Comparison of ENCODE assay signal across 1 cellular context in genomic region chr19:15296841-15297415, GRCh38.
TF ChIP-seq lines count a peak whose summit lies in the region.

No MANE protein-coding gene starts in this region.

TF ChIP-seq in HepG2, 621 proteins besides CTCF, POLR2A, EP300 and RAD21 (continued from another document and continues in another):
- TF ChIP-seq, protein P1, sequence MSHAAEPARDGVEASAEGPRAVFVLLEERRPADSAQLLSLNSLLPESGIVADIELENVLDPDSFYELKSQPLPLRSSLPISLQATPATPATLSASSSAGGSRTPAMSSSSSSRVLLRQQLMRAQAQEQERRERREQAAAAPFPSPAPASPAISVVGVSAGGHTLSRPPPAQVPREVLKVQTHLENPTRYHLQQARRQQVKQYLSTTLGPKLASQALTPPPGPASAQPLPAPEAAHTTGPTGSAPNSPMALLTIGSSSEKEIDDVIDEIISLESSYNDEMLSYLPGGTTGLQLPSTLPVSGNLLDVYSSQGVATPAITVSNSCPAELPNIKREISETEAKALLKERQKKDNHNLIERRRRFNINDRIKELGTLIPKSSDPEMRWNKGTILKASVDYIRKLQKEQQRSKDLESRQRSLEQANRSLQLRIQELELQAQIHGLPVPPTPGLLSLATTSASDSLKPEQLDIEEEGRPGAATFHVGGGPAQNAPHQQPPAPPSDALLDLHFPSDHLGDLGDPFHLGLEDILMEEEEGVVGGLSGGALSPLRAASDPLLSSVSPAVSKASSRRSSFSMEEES (CRISPR knock-in tag; IDR thresholded peaks at IDR 0.05) = peak; percentile 54; the same call in 1 of the 2 replicates
- TF ChIP-seq UBTF (CRISPR knock-in tag; IDR thresholded peaks at IDR 0.05) (no peak; the same call in 1 of the 2 replicates), ZFP36 (IDR thresholded peaks at IDR 0.05; ENCODE audit: borderline replicate concordance, low read depth, low read length, partially characterized antibody) (no peak), NR2F2 (IDR thresholded peaks at IDR 0.05; ENCODE audit: borderline replicate concordance, low read depth) (peak; percentile 42; the same call in 1 of the 2 replicates), ZNF546 (CRISPR knock-in tag; conservative IDR thresholded peaks at IDR 0.05) (no peak), ASH2L (IDR thresholded peaks at IDR 0.05; ENCODE audit: insufficient read length, low read depth, low read length) (peak; percentile 94), KDM5A (IDR thresholded peaks at IDR 0.05; ENCODE audit: borderline replicate concordance, low read length) (no peak), ZNF234 (CRISPR knock-in tag; conservative IDR thresholded peaks at IDR 0.05) (no peak), RFX5 (IDR thresholded peaks at IDR 0.05; ENCODE audit: low read depth, low read length) (no peak), SIN3B (IDR thresholded peaks at IDR 0.05; ENCODE audit: low read length) (no peak), ZFP91 (CRISPR knock-in tag; IDR thresholded peaks at IDR 0.05; ENCODE audit: borderline replicate concordance) (peak; percentile 75; the same call in 1 of the 2 replicates), ZGPAT (CRISPR knock-in tag; IDR thresholded peaks at IDR 0.05) (peak; percentile 52; the same call in 1 of the 2 replicates), NAIF1 (CRISPR knock-in tag; IDR thresholded peaks at IDR 0.05; ENCODE audit: borderline replicate concordance) (peak; percentile 71), FOXA3 (CRISPR knock-in tag; IDR thresholded peaks at IDR 0.05) (peak; percentile 83), ZFP37 (CRISPR knock-in tag; IDR thresholded peaks at IDR 0.05; ENCODE audit: borderline replicate concordance) (no peak), ZNF616 (CRISPR knock-in tag; IDR thresholded peaks at IDR 0.05; ENCODE audit: low read depth) (peak; percentile 73; the same call in 1 of the 2 replicates), NFKBIZ (CRISPR knock-in tag; IDR thresholded peaks at IDR 0.05) (peak; percentile 20; the same call in 1 of the 2 replicates), ZSCAN31 (CRISPR knock-in tag; IDR thresholded peaks at IDR 0.05; ENCODE audit: low read depth) (no peak), MTF1 (CRISPR knock-in tag; IDR thresholded peaks at IDR 0.05) (no peak), ATF7-NPFF (CRISPR knock-in tag; IDR thresholded peaks at IDR 0.05; ENCODE audit: low read depth) (0 out of 2 replicates have a peak, but pooled peaks have one; percentile 23), RXRB (CRISPR knock-in tag; IDR thresholded peaks at IDR 0.05; ENCODE audit: borderline replicate concordance) (peak; percentile 92), FOXJ3 (CRISPR knock-in tag; IDR thresholded peaks at IDR 0.05; ENCODE audit: borderline replicate concordance) (peak; percentile 31; the same call in 1 of the 2 replicates), ZNF30 (CRISPR knock-in tag; IDR thresholded peaks at IDR 0.05) (no peak), MIXL1 (CRISPR knock-in tag; IDR thresholded peaks at IDR 0.05) (0 out of 2 replicates have a peak, but pooled peaks have one; percentile 12), PITX1 (CRISPR knock-in tag; IDR thresholded peaks at IDR 0.05) (no peak; the same call in none of the 2 replicates), REXO4 (CRISPR knock-in tag; IDR thresholded peaks at IDR 0.05; ENCODE audit: borderline replicate concordance) (no peak), GABPA (IDR thresholded peaks at IDR 0.05; ENCODE audit: low read depth, low read length) (no peak), GABPA (CRISPR knock-in tag; IDR thresholded peaks at IDR 0.05; ENCODE audit: low read depth) (no peak), SPEN (CRISPR knock-in tag; IDR thresholded peaks at IDR 0.05; ENCODE audit: low read depth) (peak; percentile 34; the same call in 1 of the 2 replicates), GABPB1 (CRISPR knock-in tag; IDR thresholded peaks at IDR 0.05) (peak; percentile 20; the same call in 1 of the 2 replicates), MAF1 (CRISPR knock-in tag; IDR thresholded peaks at IDR 0.05; ENCODE audit: borderline replicate concordance) (0 out of 2 replicates have a peak, but pooled peaks have one; percentile 19), GZF1 (CRISPR knock-in tag; IDR thresholded peaks at IDR 0.05) (0 out of 2 replicates have a peak, but pooled peaks have one; percentile 53), SIN3A (IDR thresholded peaks at IDR 0.05; ENCODE audit: borderline replicate concordance, low read depth, low read length) (0 out of 2 replicates have a peak, but pooled peaks have one; percentile 33), ZNF563 (CRISPR knock-in tag; IDR thresholded peaks at IDR 0.05) (no peak), SALL1 (CRISPR knock-in tag; IDR thresholded peaks at IDR 0.05) (peak; percentile 24; the same call in 1 of the 2 replicates), GATA4 (IDR thresholded peaks at IDR 0.05; ENCODE audit: borderline replicate concordance, low read depth) (peak; percentile 52; the same call in 1 of the 2 replicates), SP4 (CRISPR knock-in tag; IDR thresholded peaks at IDR 0.05) (0 out of 2 replicates have a peak, but pooled peaks have one; percentile 25), SSRP1 (CRISPR knock-in tag; IDR thresholded peaks at IDR 0.05) (peak; percentile 99; the same call in 1 of the 2 replicates), ZMYM3 (CRISPR knock-in tag; IDR thresholded peaks at IDR 0.05) (peak; percentile 32; the same call in 1 of the 2 replicates), RCOR2 (CRISPR knock-in tag; IDR thresholded peaks at IDR 0.05) (0 out of 2 replicates have a peak, but pooled peaks have one; percentile 41)
- TF ChIP-seq, protein P2, sequence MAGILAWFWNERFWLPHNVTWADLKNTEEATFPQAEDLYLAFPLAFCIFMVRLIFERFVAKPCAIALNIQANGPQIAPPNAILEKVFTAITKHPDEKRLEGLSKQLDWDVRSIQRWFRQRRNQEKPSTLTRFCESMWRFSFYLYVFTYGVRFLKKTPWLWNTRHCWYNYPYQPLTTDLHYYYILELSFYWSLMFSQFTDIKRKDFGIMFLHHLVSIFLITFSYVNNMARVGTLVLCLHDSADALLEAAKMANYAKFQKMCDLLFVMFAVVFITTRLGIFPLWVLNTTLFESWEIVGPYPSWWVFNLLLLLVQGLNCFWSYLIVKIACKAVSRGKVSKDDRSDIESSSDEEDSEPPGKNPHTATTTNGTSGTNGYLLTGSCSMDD (CRISPR knock-in tag; IDR thresholded peaks at IDR 0.05) = no peak
- TF ChIP-seq, protein P3, sequence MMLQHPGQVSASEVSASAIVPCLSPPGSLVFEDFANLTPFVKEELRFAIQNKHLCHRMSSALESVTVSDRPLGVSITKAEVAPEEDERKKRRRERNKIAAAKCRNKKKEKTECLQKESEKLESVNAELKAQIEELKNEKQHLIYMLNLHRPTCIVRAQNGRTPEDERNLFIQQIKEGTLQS (CRISPR knock-in tag; IDR thresholded peaks at IDR 0.05) = no peak
- TF ChIP-seq, protein P4, sequence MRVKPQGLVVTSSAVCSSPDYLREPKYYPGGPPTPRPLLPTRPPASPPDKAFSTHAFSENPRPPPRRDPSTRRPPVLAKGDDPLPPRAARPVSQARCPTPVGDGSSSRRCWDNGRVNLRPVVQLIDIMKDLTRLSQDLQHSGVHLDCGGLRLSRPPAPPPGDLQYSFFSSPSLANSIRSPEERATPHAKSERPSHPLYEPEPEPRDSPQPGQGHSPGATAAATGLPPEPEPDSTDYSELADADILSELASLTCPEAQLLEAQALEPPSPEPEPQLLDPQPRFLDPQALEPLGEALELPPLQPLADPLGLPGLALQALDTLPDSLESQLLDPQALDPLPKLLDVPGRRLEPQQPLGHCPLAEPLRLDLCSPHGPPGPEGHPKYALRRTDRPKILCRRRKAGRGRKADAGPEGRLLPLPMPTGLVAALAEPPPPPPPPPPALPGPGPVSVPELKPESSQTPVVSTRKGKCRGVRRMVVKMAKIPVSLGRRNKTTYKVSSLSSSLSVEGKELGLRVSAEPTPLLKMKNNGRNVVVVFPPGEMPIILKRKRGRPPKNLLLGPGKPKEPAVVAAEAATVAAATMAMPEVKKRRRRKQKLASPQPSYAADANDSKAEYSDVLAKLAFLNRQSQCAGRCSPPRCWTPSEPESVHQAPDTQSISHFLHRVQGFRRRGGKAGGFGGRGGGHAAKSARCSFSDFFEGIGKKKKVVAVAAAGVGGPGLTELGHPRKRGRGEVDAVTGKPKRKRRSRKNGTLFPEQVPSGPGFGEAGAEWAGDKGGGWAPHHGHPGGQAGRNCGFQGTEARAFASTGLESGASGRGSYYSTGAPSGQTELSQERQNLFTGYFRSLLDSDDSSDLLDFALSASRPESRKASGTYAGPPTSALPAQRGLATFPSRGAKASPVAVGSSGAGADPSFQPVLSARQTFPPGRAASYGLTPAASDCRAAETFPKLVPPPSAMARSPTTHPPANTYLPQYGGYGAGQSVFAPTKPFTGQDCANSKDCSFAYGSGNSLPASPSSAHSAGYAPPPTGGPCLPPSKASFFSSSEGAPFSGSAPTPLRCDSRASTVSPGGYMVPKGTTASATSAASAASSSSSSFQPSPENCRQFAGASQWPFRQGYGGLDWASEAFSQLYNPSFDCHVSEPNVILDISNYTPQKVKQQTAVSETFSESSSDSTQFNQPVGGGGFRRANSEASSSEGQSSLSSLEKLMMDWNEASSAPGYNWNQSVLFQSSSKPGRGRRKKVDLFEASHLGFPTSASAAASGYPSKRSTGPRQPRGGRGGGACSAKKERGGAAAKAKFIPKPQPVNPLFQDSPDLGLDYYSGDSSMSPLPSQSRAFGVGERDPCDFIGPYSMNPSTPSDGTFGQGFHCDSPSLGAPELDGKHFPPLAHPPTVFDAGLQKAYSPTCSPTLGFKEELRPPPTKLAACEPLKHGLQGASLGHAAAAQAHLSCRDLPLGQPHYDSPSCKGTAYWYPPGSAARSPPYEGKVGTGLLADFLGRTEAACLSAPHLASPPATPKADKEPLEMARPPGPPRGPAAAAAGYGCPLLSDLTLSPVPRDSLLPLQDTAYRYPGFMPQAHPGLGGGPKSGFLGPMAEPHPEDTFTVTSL (CRISPR knock-in tag; IDR thresholded peaks at IDR 0.05; ENCODE audit: borderline replicate concordance) = peak; percentile 32; the same call in 1 of the 2 replicates
- TF ChIP-seq, protein P5, sequence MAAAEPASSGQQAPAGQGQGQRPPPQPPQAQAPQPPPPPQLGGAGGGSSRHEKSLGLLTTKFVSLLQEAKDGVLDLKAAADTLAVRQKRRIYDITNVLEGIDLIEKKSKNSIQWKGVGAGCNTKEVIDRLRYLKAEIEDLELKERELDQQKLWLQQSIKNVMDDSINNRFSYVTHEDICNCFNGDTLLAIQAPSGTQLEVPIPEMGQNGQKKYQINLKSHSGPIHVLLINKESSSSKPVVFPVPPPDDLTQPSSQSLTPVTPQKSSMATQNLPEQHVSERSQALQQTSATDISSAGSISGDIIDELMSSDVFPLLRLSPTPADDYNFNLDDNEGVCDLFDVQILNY (CRISPR knock-in tag; conservative IDR thresholded peaks at IDR 0.05) = no peak
- TF ChIP-seq, protein P6, sequence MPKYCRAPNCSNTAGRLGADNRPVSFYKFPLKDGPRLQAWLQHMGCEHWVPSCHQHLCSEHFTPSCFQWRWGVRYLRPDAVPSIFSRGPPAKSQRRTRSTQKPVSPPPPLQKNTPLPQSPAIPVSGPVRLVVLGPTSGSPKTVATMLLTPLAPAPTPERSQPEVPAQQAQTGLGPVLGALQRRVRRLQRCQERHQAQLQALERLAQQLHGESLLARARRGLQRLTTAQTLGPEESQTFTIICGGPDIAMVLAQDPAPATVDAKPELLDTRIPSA (CRISPR knock-in tag; IDR thresholded peaks at IDR 0.05; ENCODE audit: borderline replicate concordance) = no peak
- TF ChIP-seq, protein P7, sequence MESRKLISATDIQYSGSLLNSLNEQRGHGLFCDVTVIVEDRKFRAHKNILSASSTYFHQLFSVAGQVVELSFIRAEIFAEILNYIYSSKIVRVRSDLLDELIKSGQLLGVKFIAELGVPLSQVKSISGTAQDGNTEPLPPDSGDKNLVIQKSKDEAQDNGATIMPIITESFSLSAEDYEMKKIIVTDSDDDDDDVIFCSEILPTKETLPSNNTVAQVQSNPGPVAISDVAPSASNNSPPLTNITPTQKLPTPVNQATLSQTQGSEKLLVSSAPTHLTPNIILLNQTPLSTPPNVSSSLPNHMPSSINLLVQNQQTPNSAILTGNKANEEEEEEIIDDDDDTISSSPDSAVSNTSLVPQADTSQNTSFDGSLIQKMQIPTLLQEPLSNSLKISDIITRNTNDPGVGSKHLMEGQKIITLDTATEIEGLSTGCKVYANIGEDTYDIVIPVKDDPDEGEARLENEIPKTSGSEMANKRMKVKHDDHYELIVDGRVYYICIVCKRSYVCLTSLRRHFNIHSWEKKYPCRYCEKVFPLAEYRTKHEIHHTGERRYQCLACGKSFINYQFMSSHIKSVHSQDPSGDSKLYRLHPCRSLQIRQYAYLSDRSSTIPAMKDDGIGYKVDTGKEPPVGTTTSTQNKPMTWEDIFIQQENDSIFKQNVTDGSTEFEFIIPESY (CRISPR knock-in tag; IDR thresholded peaks at IDR 0.05) = no peak
